Comparison of ENCODE assay signal across 20 cellular contexts in the genomic region with DNA sequence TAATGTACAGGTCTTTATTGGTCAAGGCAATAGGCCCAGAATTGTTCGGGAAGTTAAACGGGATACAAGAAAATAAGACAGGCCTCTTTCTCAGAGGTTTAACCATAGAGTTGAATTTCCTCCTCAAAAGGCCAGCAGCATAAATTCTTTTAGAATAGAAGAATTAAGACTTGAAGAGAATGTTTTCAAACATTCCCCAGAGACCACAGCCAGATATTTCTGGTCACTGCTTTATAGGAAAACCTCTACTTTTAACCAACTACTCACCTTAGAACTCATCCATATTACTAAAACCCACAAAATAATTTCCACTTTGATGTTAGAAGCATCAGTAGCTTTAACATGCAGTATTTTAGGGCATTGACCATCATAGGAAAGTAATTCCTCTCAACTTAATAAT.
"Had no signal": no experiment of that assay in that cellular context is flagged by ENCODE, and none has a peak within 500 bp of the region (broad histone marks: within the 10 kb centered on the region; RNA-seq: fewer than 3 reads in every experiment).

No MANE protein-coding gene starts in this region.

- H3K4me3 Mint-ChIP-seq: mesothelial cell of epicardium; naive B cell; naive thymus-derived CD8-positive, alpha-beta T cell had no signal

- H3K27ac ChIP-seq: coronary artery, dorsolateral prefrontal cortex, esophagus muscularis mucosa, foreskin keratinocyte, gastroesophageal sphincter, heart left ventricle, hepatocyte, left lung, lower lobe of right lung had no signal

- ATAC-seq: foreskin keratinocyte; gastroesophageal sphincter; heart left ventricle; left cardiac atrium; left lung; left ventricle myocardium superior; lower lobe of right lung; mucosa of descending colon; naive thymus-derived CD8-positive, alpha-beta T cell had no signal

- H3K9me3 Mint-ChIP-seq: mesothelial cell of epicardium, naive B cell had no signal

- H3K36me3 Mint-ChIP-seq: mesothelial cell of epicardium; naive B cell; naive thymus-derived CD8-positive, alpha-beta T cell had no signal

- H3K27ac Mint-ChIP-seq: mesothelial cell of epicardium; naive B cell; naive thymus-derived CD8-positive, alpha-beta T cell had no signal

- H3K27me3 Mint-ChIP-seq: naive B cell; naive thymus-derived CD8-positive, alpha-beta T cell had no signal

- H3K4me3 ChIP-seq: coronary artery, dorsolateral prefrontal cortex, esophagus muscularis mucosa, gastroesophageal sphincter, heart left ventricle, hepatocyte, left lung, lower lobe of right lung, mucosa of descending colon had no signal

- H3K4me1 ChIP-seq: esophagus muscularis mucosa, foreskin keratinocyte, gastroesophageal sphincter, left lung, lower lobe of right lung had no signal

- H3K27me3 ChIP-seq: dorsolateral prefrontal cortex, esophagus muscularis mucosa, foreskin keratinocyte, gastroesophageal sphincter, heart left ventricle, hepatocyte, left lung had no signal

- DNase-seq: dermis blood vessel endothelial cell; dorsolateral prefrontal cortex; effector CD4-positive, alpha-beta T cell; effector memory CD4-positive, alpha-beta T cell; foreskin keratinocyte; heart left ventricle; hypothalamus; left cardiac atrium; left lung; left ventricle myocardium superior; lower lobe of right lung; mesenchymal stem cell; mucosa of descending colon; naive B cell; naive thymus-derived CD8-positive, alpha-beta T cell had no signal

- H3K4me1 Mint-ChIP-seq: mesothelial cell of epicardium; naive B cell; naive thymus-derived CD8-positive, alpha-beta T cell had no signal

- H3K36me3 ChIP-seq: esophagus muscularis mucosa, gastroesophageal sphincter, heart left ventricle, left lung, lower lobe of right lung had no signal

- H3K9me3 ChIP-seq: esophagus muscularis mucosa, gastroesophageal sphincter, heart left ventricle, lower lobe of right lung, mucosa of descending colon had no signal
